In genomic region chr7:8147004-8147403, GRCh38 we compare ENCODE assay signal across 17 cellular contexts.
DNase-seq lines count a peak whose midpoint lies in the region; ATAC-seq and TF ChIP-seq lines count a peak whose summit lies in the region.
"Had no signal": no experiment of that assay in that cellular context is flagged by ENCODE, and none has a peak within 500 bp of the region (broad histone marks: within the 10 kb centered on the region; RNA-seq: fewer than 3 reads in every experiment).

No MANE protein-coding gene starts in this region.

- H3K27ac Mint-ChIP-seq in memory B cell = peak overlapping the region; percentile 4
- H3K27ac Mint-ChIP-seq: activated CD4-positive, alpha-beta T cell treated with anti-CD3 and anti-CD28 coated beads, Interleukin-2, amount 10 ng/mL, durations not matched to agents 7 days and 5 days; activated T-cell treated with anti-CD3 and anti-CD28 coated beads, Interleukin-2, amount 50 U/mL, for 24 hours; B cell had no signal

- 61% methylated on average over 5 of the region's 5 CpGs for WGBS in hepatocyte (ENCODE audit: low lambda C conversion rate, missing lambda C conversion rate)

- peaks cover 28% of the 10 kb centered on the region for H3K4me1 Mint-ChIP-seq in memory B cell

- H2AFZ ChIP-seq in hepatocyte = no peak overlapping the region

- H3K4me2 ChIP-seq in hepatocyte = no peak overlapping the region
- H3K4me2 ChIP-seq: SK-N-SH had no signal

- ATAC-seq in memory B cell (ENCODE audit: low read depth) = no peak
- no peak for ATAC-seq in HG03280 (IDR thresholded peaks at IDR 0.05; ENCODE audit: unreplicated experiment)

- H3K36me3 Mint-ChIP-seq in memory B cell = no peaks in the 10 kb centered on the region

- no peaks in the 10 kb centered on the region for H3K27me3 Mint-ChIP-seq in memory B cell
- H3K27me3 Mint-ChIP-seq: activated CD4-positive, alpha-beta T cell treated with anti-CD3 and anti-CD28 coated beads, Interleukin-2, amount 10 ng/mL, durations not matched to agents 7 days and 5 days; activated T-cell treated with anti-CD3 and anti-CD28 coated beads, Interleukin-2, amount 50 U/mL, for 24 hours; B cell had no signal

- no peaks in the 10 kb centered on the region for H3K36me3 ChIP-seq in hepatocyte (replicated peaks; ENCODE audit: insufficient read depth, low read depth)
- H3K36me3 ChIP-seq: cardiac muscle cell had no signal

- no peaks in the 10 kb centered on the region for H3K27me3 ChIP-seq in hepatocyte

- no peaks in the 10 kb centered on the region for H3K79me2 ChIP-seq in hepatocyte

- no peak overlapping the region for H3K4me3 Mint-ChIP-seq in memory B cell
- H3K4me3 Mint-ChIP-seq: activated CD4-positive, alpha-beta T cell treated with anti-CD3 and anti-CD28 coated beads, Interleukin-2, amount 10 ng/mL, durations not matched to agents 7 days and 5 days; activated T-cell treated with anti-CD3 and anti-CD28 coated beads, Interleukin-2, amount 50 U/mL, for 24 hours; B cell had no signal

- no peaks in the 10 kb centered on the region for H4K20me1 ChIP-seq in hepatocyte (ENCODE audit: insufficient read depth, poor library complexity, severe bottlenecking)

- H3K4me3 ChIP-seq in hepatocyte = no peak overlapping the region
- H3K4me3 ChIP-seq: cardiac muscle cell had no signal

- DNase-seq in DMS79 treated with DMSO at 0.1 percent for 48 hours (lab: John Stamatoyannopoulos, UW) = peak; percentile 73
- DNase-seq in NCI-H1417 treated with DMSO at 0.1 percent for 48 hours (lab: John Stamatoyannopoulos, UW) = peak; percentile 52
- DNase-seq in SK-N-DZ (ENCODE audit: low spot score) = peak; percentile 11
- no peak for DNase-seq in memory B cell (ENCODE audit: low spot score in 2 of 2)
- DNase-seq in stimulated activated CD4-positive, alpha-beta T cell treated with anti-CD3 and anti-CD28 coated beads, Interleukin-15, amount 100 ng/mL, for 24 hours = no peak
- DNase-seq in hepatocyte (ENCODE audit: low spot score) = no peak
- DNase-seq in activated CD8-positive, alpha-beta memory T cell treated with anti-CD3 and anti-CD28 coated beads, Interleukin-2, amount 50 U/mL, for 48 hours = no peak
- DNase-seq: activated CD4-positive, alpha-beta T cell treated with anti-CD3 and anti-CD28 coated beads, Interleukin-2, amount 10 ng/mL, durations not matched to agents 7 days and 5 days; activated T-cell treated with anti-CD3 and anti-CD28 coated beads, Interleukin-2, amount 50 U/mL, for 24 hours; DMS53; mammary epithelial cell; OCI-M1; SK-N-SH; stimulated activated CD4-positive, alpha-beta T cell treated with anti-CD3 and anti-CD28 coated beads, Interleukin-2, amount 100 ng/mL, for 48 hours had no signal

- no peaks in the 10 kb centered on the region for H3K9me3 ChIP-seq in hepatocyte (ENCODE audit: low read depth)
- H3K9me3 ChIP-seq: SK-N-SH had no signal

- no peak for TF ChIP-seq CTCF in hepatocyte (IDR thresholded peaks at IDR 0.05; ENCODE audit: poor library complexity)

- no peak overlapping the region for H3K27ac ChIP-seq in hepatocyte
- H3K27ac ChIP-seq: cardiac muscle cell had no signal

- H3K9me2 ChIP-seq in hepatocyte (replicated peaks; ENCODE audit: insufficient read depth) = no peaks in the 10 kb centered on the region
- H3K9me2 ChIP-seq: SK-N-SH had no signal

- no peaks in the 10 kb centered on the region for H3K9me3 Mint-ChIP-seq in memory B cell
- H3K9me3 Mint-ChIP-seq: activated T-cell treated with anti-CD3 and anti-CD28 coated beads, Interleukin-2, amount 50 U/mL, for 24 hours had no signal

- H3K4me1 ChIP-seq in hepatocyte (ENCODE audit: insufficient read depth) = no peaks in the 10 kb centered on the region

Comparison
In these comparisons a context has a peak if more than half of its experiments do, and no peak if none do; other contexts are left out.
1. DNase-seq: peak in DMS79 treated with DMSO at 0.1 percent for 48 hours (single experiment), NCI-H1417 treated with DMSO at 0.1 percent for 48 hours (single experiment) and SK-N-DZ (single experiment); none in memory B cell (0 of 2), stimulated activated CD4-positive, alpha-beta T cell treated with anti-CD3 and anti-CD28 coated beads, Interleukin-15, amount 100 ng/mL, for 24 hours (single experiment), hepatocyte (single experiment) and activated CD8-positive, alpha-beta memory T cell treated with anti-CD3 and anti-CD28 coated beads, Interleukin-2, amount 50 U/mL, for 48 hours (single experiment).